Comparison of ENCODE assay signal across 8 cellular contexts in the genomic region with DNA sequence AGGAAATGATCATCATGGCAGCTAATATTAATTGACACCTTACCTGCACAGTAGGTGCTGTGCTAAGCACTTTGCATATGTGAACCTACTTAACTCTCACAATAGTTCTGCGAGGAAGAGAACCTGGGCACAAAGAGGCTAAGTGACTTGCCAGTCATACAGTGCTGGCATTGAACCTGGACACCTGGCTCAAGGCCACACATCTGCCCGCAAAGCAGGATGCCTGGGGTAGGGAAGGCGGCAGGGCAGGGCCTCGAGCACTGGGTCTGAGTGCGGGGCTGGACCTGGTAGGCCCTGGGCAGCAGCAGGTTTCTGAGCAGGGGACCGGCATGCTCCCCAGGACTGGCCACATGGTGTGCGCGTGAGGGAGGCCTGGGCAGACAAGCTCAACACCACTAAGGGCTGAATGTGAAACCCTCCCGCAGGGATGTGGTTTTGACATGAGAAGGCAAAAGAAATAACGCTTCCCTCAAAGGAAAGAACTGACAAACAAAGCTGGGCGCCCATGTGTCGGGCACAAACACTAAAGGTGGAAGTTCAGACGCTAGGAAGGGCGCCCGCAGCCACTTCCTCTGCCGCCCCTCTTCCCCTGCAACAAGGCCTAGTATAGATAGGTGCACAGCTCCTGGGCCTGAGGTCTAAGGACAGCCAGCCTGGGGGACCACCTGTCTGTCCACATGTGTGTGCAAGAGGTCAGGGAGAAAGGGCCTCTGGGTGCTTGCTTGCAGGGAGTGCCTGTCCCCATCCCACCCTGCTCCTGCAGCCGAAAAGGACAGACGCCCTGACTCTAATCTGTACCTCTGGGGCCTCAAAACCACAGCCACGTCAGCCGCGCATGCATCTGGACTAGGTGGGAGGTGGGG.
DNase-seq lines count a peak whose midpoint lies in the region; ATAC-seq and TF ChIP-seq lines count a peak whose summit lies in the region.

No MANE protein-coding gene starts in this region.

- H3K4me3 Mint-ChIP-seq in CD8-positive, alpha-beta memory T cell, result peak overlapping the region; percentile 54 to 88 (median 76)
- H3K4me3 Mint-ChIP-seq in activated T-cell treated with anti-CD3 and anti-CD28 coated beads, Interleukin-2, amount 50 U/mL, for 4 hours, result peak overlapping the region; percentile 69

- H3K27me3 Mint-ChIP-seq in CD8-positive, alpha-beta memory T cell, result peaks cover 0 to 5% of the 10 kb centered on the region in 2 donors
- no peaks in the 10 kb centered on the region for H3K27me3 Mint-ChIP-seq in activated T-cell treated with anti-CD3 and anti-CD28 coated beads, Interleukin-2, amount 50 U/mL, for 4 hours (ENCODE audit: low read depth)

- WGBS in liver, result 79% methylated on average over 21 of the region's 21 CpGs

- no peak overlapping the region for H3K9ac ChIP-seq in liver (ENCODE audit: low read depth in 1 of 2, low read length in 2 of 2)

- H3K27ac ChIP-seq in CD8-positive, alpha-beta memory T cell (ENCODE audit: low read depth, low read length), result peak overlapping the region; percentile 71
- H3K27ac ChIP-seq in liver (ENCODE audit: low read depth in 1 of 2, low read length in 2 of 2), result peak overlapping the region; percentile 5 to 53

- TF ChIP-seq CTCF in liver (IDR thresholded peaks at IDR 0.05; ENCODE audit: low read depth, low read length, missing input control), result no peak

- no peak for TF ChIP-seq RAD21 in liver (IDR thresholded peaks at IDR 0.05)

- peak overlapping the region; percentile 91 to 100 (median 100) for H3K27ac Mint-ChIP-seq in CD8-positive, alpha-beta memory T cell

- DNase-seq in CD8-positive, alpha-beta memory T cell, result peak; percentile 56 to 97 (median 92)
- DNase-seq in NOMO-1 treated with DMSO at 0.1 percent for 48 hours (lab: John Stamatoyannopoulos, UW; ENCODE audit: unreplicated experiment), result peak; percentile 92
- DNase-seq in activated T-cell treated with anti-CD3 and anti-CD28 coated beads, Interleukin-2, amount 50 U/mL, for 4 hours, result peak; percentile 63
- DNase-seq in stimulated activated naive CD8-positive, alpha-beta T cell treated with anti-CD3 and anti-CD28 coated beads, Interleukin-15, Interleukin-2, amounts not matched to agents 100 U/mL and 50 U/mL, for 24 hours, result peak; percentile 80
- no peak for DNase-seq in NCI-H1417 treated with DMSO at 0.1 percent for 48 hours (lab: John Stamatoyannopoulos, UW)
- no peak for DNase-seq in iPS-NIHi11 (ENCODE audit: low spot score)

- H3K4me1 ChIP-seq in CD8-positive, alpha-beta memory T cell (ENCODE audit: insufficient read depth, low read length), result peaks cover 100% of the 10 kb centered on the region
- peaks cover 2 to 13% (median 5%) of the 10 kb centered on the region in 4 donors for H3K4me1 ChIP-seq in liver (ENCODE audit: control insufficient read depth in 4 of 4, insufficient read depth in 4 of 4, low read length in 3 of 4)

- no peaks in the 10 kb centered on the region for H3K9me3 ChIP-seq in CD8-positive, alpha-beta memory T cell (ENCODE audit: low read length)
- no peaks in the 10 kb centered on the region for H3K9me3 ChIP-seq in liver (ENCODE audit: control insufficient read depth in 4 of 4, low read length in 3 of 4)

- peak; percentile 32 to 34 for ATAC-seq in activated T-cell treated with anti-CD3 and anti-CD28 coated beads, Interleukin-2, amount 50 U/mL, for 4 hours
- peak; percentile 31 for ATAC-seq in stimulated activated naive CD8-positive, alpha-beta T cell treated with anti-CD3 and anti-CD28 coated beads, Interleukin-15, Interleukin-2, amounts not matched to agents 100 U/mL and 50 U/mL, for 24 hours
- ATAC-seq in HG03280 (IDR thresholded peaks at IDR 0.05; ENCODE audit: unreplicated experiment), result no peak

- H3K9me3 Mint-ChIP-seq in CD8-positive, alpha-beta memory T cell, result no peaks in the 10 kb centered on the region
- H3K9me3 Mint-ChIP-seq in activated T-cell treated with anti-CD3 and anti-CD28 coated beads, Interleukin-2, amount 50 U/mL, for 4 hours, result no peaks in the 10 kb centered on the region

- H3K4me1 Mint-ChIP-seq in CD8-positive, alpha-beta memory T cell, result peaks cover 89 to 99% (median 98%) of the 10 kb centered on the region in 3 donors
- peaks cover 95% of the 10 kb centered on the region for H3K4me1 Mint-ChIP-seq in activated T-cell treated with anti-CD3 and anti-CD28 coated beads, Interleukin-2, amount 50 U/mL, for 4 hours (ENCODE audit: low read depth)

- no peaks in the 10 kb centered on the region for H3K36me3 ChIP-seq in CD8-positive, alpha-beta memory T cell (ENCODE audit: insufficient read depth, low read length)
- H3K36me3 ChIP-seq in liver (ENCODE audit: control insufficient read depth in 4 of 4, insufficient read depth in 3 of 4, low read depth in 1 of 4, low read length in 3 of 4), result no peaks in the 10 kb centered on the region

- H3K4me3 ChIP-seq in CD8-positive, alpha-beta memory T cell (ENCODE audit: low read length), result peak overlapping the region; percentile 28
- H3K4me3 ChIP-seq in liver (ENCODE audit: low read depth in 1 of 3, low read length in 3 of 3), result no peak overlapping the region

- CTCF ChIA-PET in CD8-positive, alpha-beta memory T cell (lab: Charles Lee), result interaction anchor here (0.8 to 21.7 kb wide), 12 partner anchors 9 to 351 kb away, joined by 3 to 820 read pairs (median 6); a partner anchor contains a TSS

- H3K36me3 Mint-ChIP-seq in CD8-positive, alpha-beta memory T cell, result no peaks in the 10 kb centered on the region
- H3K36me3 Mint-ChIP-seq in activated T-cell treated with anti-CD3 and anti-CD28 coated beads, Interleukin-2, amount 50 U/mL, for 4 hours (ENCODE audit: insufficient read depth), result no peaks in the 10 kb centered on the region

- POLR2A ChIA-PET in CD8-positive, alpha-beta memory T cell (lab: Charles Lee), result interaction anchor here (0.7 to 14.8 kb wide), 12 partner anchors 14 to 323 kb away, joined by 3 to 590 read pairs (median 5); a partner anchor contains a TSS

- H3K27me3 ChIP-seq in CD8-positive, alpha-beta memory T cell (ENCODE audit: insufficient read depth, low read length, poor library complexity, severe bottlenecking), result no peaks in the 10 kb centered on the region
- H3K27me3 ChIP-seq in liver (ENCODE audit: control insufficient read depth in 4 of 4, insufficient read depth in 4 of 4, low read length in 3 of 4), result no peaks in the 10 kb centered on the region

TF ChIP-seq in liver, 16 proteins besides CTCF, POLR2A, EP300 and RAD21 (continues in another document):
- no peak for TF ChIP-seq FOXA1 (IDR thresholded peaks at IDR 0.05)
- TF ChIP-seq TAF1 (conservative IDR thresholded peaks at IDR 0.05), result no peak
- TF ChIP-seq JUND (IDR thresholded peaks at IDR 0.05), result no peak
- TF ChIP-seq EGR1 (IDR thresholded peaks at IDR 0.05; ENCODE audit: low read depth in 2 of 2), result no peak
- no peak for TF ChIP-seq SP1 (IDR thresholded peaks at IDR 0.05)
- no peak for TF ChIP-seq YY1 (IDR thresholded peaks at IDR 0.05)
- TF ChIP-seq, protein P1, sequence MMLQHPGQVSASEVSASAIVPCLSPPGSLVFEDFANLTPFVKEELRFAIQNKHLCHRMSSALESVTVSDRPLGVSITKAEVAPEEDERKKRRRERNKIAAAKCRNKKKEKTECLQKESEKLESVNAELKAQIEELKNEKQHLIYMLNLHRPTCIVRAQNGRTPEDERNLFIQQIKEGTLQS (IDR thresholded peaks at IDR 0.05), result no peak
- TF ChIP-seq, protein P2, sequence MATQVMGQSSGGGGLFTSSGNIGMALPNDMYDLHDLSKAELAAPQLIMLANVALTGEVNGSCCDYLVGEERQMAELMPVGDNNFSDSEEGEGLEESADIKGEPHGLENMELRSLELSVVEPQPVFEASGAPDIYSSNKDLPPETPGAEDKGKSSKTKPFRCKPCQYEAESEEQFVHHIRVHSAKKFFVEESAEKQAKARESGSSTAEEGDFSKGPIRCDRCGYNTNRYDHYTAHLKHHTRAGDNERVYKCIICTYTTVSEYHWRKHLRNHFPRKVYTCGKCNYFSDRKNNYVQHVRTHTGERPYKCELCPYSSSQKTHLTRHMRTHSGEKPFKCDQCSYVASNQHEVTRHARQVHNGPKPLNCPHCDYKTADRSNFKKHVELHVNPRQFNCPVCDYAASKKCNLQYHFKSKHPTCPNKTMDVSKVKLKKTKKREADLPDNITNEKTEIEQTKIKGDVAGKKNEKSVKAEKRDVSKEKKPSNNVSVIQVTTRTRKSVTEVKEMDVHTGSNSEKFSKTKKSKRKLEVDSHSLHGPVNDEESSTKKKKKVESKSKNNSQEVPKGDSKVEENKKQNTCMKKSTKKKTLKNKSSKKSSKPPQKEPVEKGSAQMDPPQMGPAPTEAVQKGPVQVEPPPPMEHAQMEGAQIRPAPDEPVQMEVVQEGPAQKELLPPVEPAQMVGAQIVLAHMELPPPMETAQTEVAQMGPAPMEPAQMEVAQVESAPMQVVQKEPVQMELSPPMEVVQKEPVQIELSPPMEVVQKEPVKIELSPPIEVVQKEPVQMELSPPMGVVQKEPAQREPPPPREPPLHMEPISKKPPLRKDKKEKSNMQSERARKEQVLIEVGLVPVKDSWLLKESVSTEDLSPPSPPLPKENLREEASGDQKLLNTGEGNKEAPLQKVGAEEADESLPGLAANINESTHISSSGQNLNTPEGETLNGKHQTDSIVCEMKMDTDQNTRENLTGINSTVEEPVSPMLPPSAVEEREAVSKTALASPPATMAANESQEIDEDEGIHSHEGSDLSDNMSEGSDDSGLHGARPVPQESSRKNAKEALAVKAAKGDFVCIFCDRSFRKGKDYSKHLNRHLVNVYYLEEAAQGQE (IDR thresholded peaks at IDR 0.05), result no peak
- no peak for TF ChIP-seq RXRA (IDR thresholded peaks at IDR 0.05)
- TF ChIP-seq, protein P3, sequence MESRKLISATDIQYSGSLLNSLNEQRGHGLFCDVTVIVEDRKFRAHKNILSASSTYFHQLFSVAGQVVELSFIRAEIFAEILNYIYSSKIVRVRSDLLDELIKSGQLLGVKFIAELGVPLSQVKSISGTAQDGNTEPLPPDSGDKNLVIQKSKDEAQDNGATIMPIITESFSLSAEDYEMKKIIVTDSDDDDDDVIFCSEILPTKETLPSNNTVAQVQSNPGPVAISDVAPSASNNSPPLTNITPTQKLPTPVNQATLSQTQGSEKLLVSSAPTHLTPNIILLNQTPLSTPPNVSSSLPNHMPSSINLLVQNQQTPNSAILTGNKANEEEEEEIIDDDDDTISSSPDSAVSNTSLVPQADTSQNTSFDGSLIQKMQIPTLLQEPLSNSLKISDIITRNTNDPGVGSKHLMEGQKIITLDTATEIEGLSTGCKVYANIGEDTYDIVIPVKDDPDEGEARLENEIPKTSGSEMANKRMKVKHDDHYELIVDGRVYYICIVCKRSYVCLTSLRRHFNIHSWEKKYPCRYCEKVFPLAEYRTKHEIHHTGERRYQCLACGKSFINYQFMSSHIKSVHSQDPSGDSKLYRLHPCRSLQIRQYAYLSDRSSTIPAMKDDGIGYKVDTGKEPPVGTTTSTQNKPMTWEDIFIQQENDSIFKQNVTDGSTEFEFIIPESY (IDR thresholded peaks at IDR 0.05), result no peak
- no peak for TF ChIP-seq HNF4A (conservative IDR thresholded peaks at IDR 0.05)
- no peak for TF ChIP-seq GABPA (IDR thresholded peaks at IDR 0.05 in 1 of 2, conservative IDR thresholded peaks at IDR 0.05 in 1 of 2)
- TF ChIP-seq, protein P4, sequence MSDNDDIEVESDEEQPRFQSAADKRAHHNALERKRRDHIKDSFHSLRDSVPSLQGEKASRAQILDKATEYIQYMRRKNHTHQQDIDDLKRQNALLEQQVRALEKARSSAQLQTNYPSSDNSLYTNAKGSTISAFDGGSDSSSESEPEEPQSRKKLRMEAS (IDR thresholded peaks at IDR 0.05), result no peak
- no peak for TF ChIP-seq NR2F2 (IDR thresholded peaks at IDR 0.05)

Comparison
In these comparisons a context has a peak if more than half of its experiments do, and no peak if none do; other contexts are left out.
1. DNase-seq: peak in CD8-positive, alpha-beta memory T cell (5 of 5), NOMO-1 treated with DMSO at 0.1 percent for 48 hours (single experiment), activated T-cell treated with anti-CD3 and anti-CD28 coated beads, Interleukin-2, amount 50 U/mL, for 4 hours (single experiment) and stimulated activated naive CD8-positive, alpha-beta T cell treated with anti-CD3 and anti-CD28 coated beads, Interleukin-15, Interleukin-2, amounts not matched to agents 100 U/mL and 50 U/mL, for 24 hours (single experiment); none in NCI-H1417 treated with DMSO at 0.1 percent for 48 hours (single experiment) and iPS-NIHi11 (single experiment).